In genomic region chrX:154748712-154749339, GRCh38 we compare ENCODE assay signal across 1 cellular context.
TF ChIP-seq lines count a peak whose summit lies in the region.

No MANE protein-coding gene starts in this region.

TF ChIP-seq in HCT116, 20 proteins besides CTCF, POLR2A, EP300 and RAD21 (continued from another document):
- no peak for TF ChIP-seq ATF3 (IDR thresholded peaks at IDR 0.05)
- no peak for TF ChIP-seq JUND (IDR thresholded peaks at IDR 0.05)
- TF ChIP-seq FOSL1 (IDR thresholded peaks at IDR 0.05; ENCODE audit: low read depth), result no peak
- TF ChIP-seq CBX3 (IDR thresholded peaks at IDR 0.05; ENCODE audit: low read depth), result no peak
- TF ChIP-seq YY1 (IDR thresholded peaks at IDR 0.05; ENCODE audit: extremely low read depth, insufficient replicate concordance, low read depth, low read length), result no peak
- no peak for TF ChIP-seq ELF1 (IDR thresholded peaks at IDR 0.05; ENCODE audit: borderline replicate concordance, low read depth)
